Comparison of ENCODE assay signal across 16 cellular contexts in genomic region chr10:106387063-106387462, GRCh38.
A peak's percentile ranks its signal among the peaks of the same experiment; 100 is the strongest.
DNase-seq lines count a peak whose midpoint lies in the region; ATAC-seq and TF ChIP-seq lines count a peak whose summit lies in the region.
"Had no signal": no experiment of that assay in that cellular context is flagged by ENCODE, and none has a peak within 500 bp of the region (broad histone marks: within the 10 kb centered on the region; RNA-seq: fewer than 3 reads in every experiment).

No MANE protein-coding gene starts in this region.

- no peak for TF ChIP-seq CTCF in MCF 10A (IDR thresholded peaks at IDR 0.05; ENCODE audit: unreplicated experiment)
- TF ChIP-seq CTCF in breast epithelium (IDR thresholded peaks at IDR 0.05): no peak

- H3K27ac ChIP-seq in breast epithelium: no peak overlapping the region
- H3K27ac ChIP-seq: C4-2B, SJCRH30 had no signal

- no peaks in the 10 kb centered on the region for H3K9me3 ChIP-seq in breast epithelium
- no peaks in the 10 kb centered on the region for H3K9me3 ChIP-seq in adipocyte (ENCODE audit: control insufficient read depth, low read length)
- H3K9me3 ChIP-seq: SJCRH30 had no signal

- no peaks in the 10 kb centered on the region for H3K27me3 Mint-ChIP-seq in MCF 10A (ENCODE audit: insufficient read depth, unreplicated experiment)

- peaks cover 6% of the 10 kb centered on the region for H3K4me1 Mint-ChIP-seq in MCF 10A (ENCODE audit: insufficient read depth, unreplicated experiment)

- H3K27ac Mint-ChIP-seq in MCF 10A (ENCODE audit: low read depth, unreplicated experiment): no peak overlapping the region

- no TSS peak for BruUV-seq in MCF 10A (replicated peaks; lab: Mats Ljungman, UMichigan)

- intact Hi-C loops in MCF 10A (cut with micrococcal nuclease): no loop called here
- intact Hi-C loops in breast epithelium (cut with DNase I; ENCODE audit: low total_unique reads): no loop called here

- H3K27me3 ChIP-seq in breast epithelium (peaks cover 0 to 3% of the 10 kb centered on the region in 2 donors), adipocyte (replicated peaks; ENCODE audit: control insufficient read depth, insufficient read depth, low read length) (peaks cover 5% of the 10 kb centered on the region)
- H3K27me3 ChIP-seq: SJCRH30 had no signal

- H3K4me1 ChIP-seq in breast epithelium (no peaks in the 10 kb centered on the region), adipocyte (ENCODE audit: control insufficient read depth, insufficient read depth, low read length) (peaks cover 6% of the 10 kb centered on the region)
- H3K4me1 ChIP-seq: SJCRH30 had no signal

- H3K36me3 Mint-ChIP-seq in MCF 10A (ENCODE audit: insufficient read depth, unreplicated experiment): no peaks in the 10 kb centered on the region

- no peak for ATAC-seq in HG03342 (IDR thresholded peaks at IDR 0.05; ENCODE audit: unreplicated experiment)
- ATAC-seq in HG03280 (IDR thresholded peaks at IDR 0.05; ENCODE audit: unreplicated experiment): no peak
- ATAC-seq: HepG2 had no signal

- H3K36me3 ChIP-seq in breast epithelium (no peaks in the 10 kb centered on the region), adipocyte (ENCODE audit: control insufficient read depth, insufficient read depth, low read length, severe bottlenecking) (no peaks in the 10 kb centered on the region)
- H3K36me3 ChIP-seq: SJCRH30 had no signal

- no peak overlapping the region for H3K4me3 Mint-ChIP-seq in MCF 10A (ENCODE audit: unreplicated experiment)

- in situ Hi-C loops in G401 (cut with HindIII; ENCODE audit: low sequenced_read_pairs): no loop called here

- POLR2A ChIA-PET in MCF 10A (lab: Yijun Ruan, JAX): no interaction called here

- CTCF ChIA-PET in MCF 10A (lab: Yijun Ruan, JAX): interaction anchor here (0.7 kb wide), 1 partner anchor 12 kb away, joined by 3 read pairs; no protein-coding TSS in a partner anchor

- DNase-seq in MCF 10A (ENCODE audit: unreplicated experiment) (peak; percentile 38), breast epithelium (ENCODE audit: low spot score in 2 of 2) (no peak), adipocyte (ENCODE audit: low read depth) (peak; percentile 30), fibroblast of peridontal ligament (ENCODE audit: extremely low read depth) (peak; percentile 81), G401 (ENCODE audit: low spot score) (no peak), NOMO-1 (lab: John Stamatoyannopoulos, UW; ENCODE audit: unreplicated experiment in 2 of 2) (no peak)
- DNase-seq: 8988T, COR-L47, NCI-H1417, NCI-H2081, NCI-H510A treated with DMSO at 0.1 percent for 48 hours, SJCRH30 had no signal

- H3K9me3 Mint-ChIP-seq in MCF 10A (ENCODE audit: unreplicated experiment): no peaks in the 10 kb centered on the region

- TF ChIP-seq POLR2A in breast epithelium (IDR thresholded peaks at IDR 0.05): no peak

- no peak overlapping the region for H3K9ac ChIP-seq in adipocyte (ENCODE audit: low read length)

- H3K4me3 ChIP-seq in breast epithelium: no peak overlapping the region
- no peak overlapping the region for H3K4me3 ChIP-seq in adipocyte (ENCODE audit: low read length)
- H3K4me3 ChIP-seq: SJCRH30 had no signal

Comparison
In these comparisons a context has a peak if more than half of its experiments do, and no peak if none do; other contexts are left out.
1. DNase-seq: peak in MCF 10A (single experiment), adipocyte (single experiment) and fibroblast of peridontal ligament (single experiment); none in breast epithelium (0 of 2), G401 (single experiment) and NOMO-1 (0 of 2).